In genomic region chrX:136780738-136781137, GRCh38 we compare ENCODE assay signal across 8 cellular contexts. TPM values are rescaled to one million over a fixed set of nuclear protein-coding genes. Genes with fewer than 3 reads are reported as not detected.
A peak's percentile ranks its signal among the peaks of the same experiment; 100 is the strongest.
DNase-seq lines count a peak whose midpoint lies in the region; ATAC-seq and TF ChIP-seq lines count a peak whose summit lies in the region.

ARHGEF6 (minus strand) TSS chrX:136780932; CDS start chrX:136780882, 50 bp downstream.

- TF ChIP-seq CTCF in mucosa of descending colon (IDR thresholded peaks at IDR 0.05) (no peak), prostate gland (IDR thresholded peaks at IDR 0.05) (no peak)

- WGBS in prostate gland: 2% methylated on average over 10 of the region's 10 CpGs

- no peaks in the 10 kb centered on the region for H3K36me3 Mint-ChIP-seq in activated naive CD8-positive, alpha-beta T cell

- no peaks in the 10 kb centered on the region for H3K36me3 ChIP-seq in mucosa of descending colon (ENCODE audit: low read depth)
- H3K36me3 ChIP-seq in prostate gland: no peaks in the 10 kb centered on the region

- DNase-seq in NCI-H524 (lab: John Stamatoyannopoulos, UW) (peak; percentile 6 to 43), NCI-H524 treated with DMSO at 0.1 percent for 48 hours (lab: John Stamatoyannopoulos, UW) (no peak), LHCN-M2 (ENCODE audit: low read depth) (peak; percentile 62), mucosa of descending colon (peak in 2 of 3 donors; percentile 22 to 25), NCI-H526 treated with DMSO at 0.1 percent for 48 hours (lab: John Stamatoyannopoulos, UW) (no peak), prostate gland (ENCODE audit: low spot score) (no peak), islet precursor cell (no peak)

- H3K27ac ChIP-seq in prostate gland: no peak within 1 kb of the TSS

- H3K4me3 ChIP-seq in mucosa of descending colon (no peak within 1 kb of the TSS), prostate gland (no peak within 1 kb of the TSS)

- peak within 1 kb of the TSS; percentile 97 for H3K27ac Mint-ChIP-seq in activated naive CD8-positive, alpha-beta T cell

- peak within 1 kb of the TSS; percentile 94 for H3K4me3 Mint-ChIP-seq in activated naive CD8-positive, alpha-beta T cell

- H3K9me3 Mint-ChIP-seq in activated naive CD8-positive, alpha-beta T cell (ENCODE audit: low read depth): no peaks in the 10 kb centered on the region

- peaks cover 66% of the 10 kb centered on the region for H3K4me1 Mint-ChIP-seq in activated naive CD8-positive, alpha-beta T cell (ENCODE audit: low read depth)

- no peaks in the 10 kb centered on the region for H3K9me3 ChIP-seq in mucosa of descending colon
- no peaks in the 10 kb centered on the region for H3K9me3 ChIP-seq in prostate gland

- peak; percentile 76 for ATAC-seq in mucosa of descending colon

- no peaks in the 10 kb centered on the region for H3K4me1 ChIP-seq in mucosa of descending colon (ENCODE audit: low read depth)
- no peaks in the 10 kb centered on the region for H3K4me1 ChIP-seq in prostate gland (replicated peaks)

- no peaks in the 10 kb centered on the region for H3K27me3 ChIP-seq in prostate gland (replicated peaks; ENCODE audit: insufficient read depth)

- H3K27me3 Mint-ChIP-seq in activated naive CD8-positive, alpha-beta T cell: no peaks in the 10 kb centered on the region

- intact Hi-C loops in mucosa of descending colon (cut with DNase I, micrococcal nuclease): no loop called here
- intact Hi-C loops in prostate gland (cut with DNase I): no loop called here

- no peak for TF ChIP-seq POLR2A in prostate gland (IDR thresholded peaks at IDR 0.05)

RNA-seq across cellular contexts. Expression of gene ARHGEF6, which starts in this region (rescaled TPM):
- 21.7 and 30.2 TPM in 2 replicates for total RNA-seq in LHCN-M2 (2014; rRNA removed)
- polyA plus RNA-seq in LHCN-M2 (2012): 9.2 TPM
- 10 to 100 TPM in 1 of 3 donors, 1 to 10 TPM in 2; 2.8 to 17.2 (median 6.6) TPM for total RNA-seq in mucosa of descending colon
- 10 to 100 TPM in 1 of 2 donors, 1 to 10 TPM in 1; 4.1 to 12.7 TPM for total RNA-seq in prostate gland

Comparison
In these comparisons a context has a peak if more than half of its experiments do, and no peak if none do; other contexts are left out.
1. DNase-seq: peak in NCI-H524 (2 of 2), LHCN-M2 (single experiment) and mucosa of descending colon (2 of 3); none in NCI-H524 treated with DMSO at 0.1 percent for 48 hours (single experiment), NCI-H526 treated with DMSO at 0.1 percent for 48 hours (single experiment), prostate gland (single experiment) and islet precursor cell (single experiment).